Comparison of ENCODE assay signal across 8 cellular contexts in the genomic region with DNA sequence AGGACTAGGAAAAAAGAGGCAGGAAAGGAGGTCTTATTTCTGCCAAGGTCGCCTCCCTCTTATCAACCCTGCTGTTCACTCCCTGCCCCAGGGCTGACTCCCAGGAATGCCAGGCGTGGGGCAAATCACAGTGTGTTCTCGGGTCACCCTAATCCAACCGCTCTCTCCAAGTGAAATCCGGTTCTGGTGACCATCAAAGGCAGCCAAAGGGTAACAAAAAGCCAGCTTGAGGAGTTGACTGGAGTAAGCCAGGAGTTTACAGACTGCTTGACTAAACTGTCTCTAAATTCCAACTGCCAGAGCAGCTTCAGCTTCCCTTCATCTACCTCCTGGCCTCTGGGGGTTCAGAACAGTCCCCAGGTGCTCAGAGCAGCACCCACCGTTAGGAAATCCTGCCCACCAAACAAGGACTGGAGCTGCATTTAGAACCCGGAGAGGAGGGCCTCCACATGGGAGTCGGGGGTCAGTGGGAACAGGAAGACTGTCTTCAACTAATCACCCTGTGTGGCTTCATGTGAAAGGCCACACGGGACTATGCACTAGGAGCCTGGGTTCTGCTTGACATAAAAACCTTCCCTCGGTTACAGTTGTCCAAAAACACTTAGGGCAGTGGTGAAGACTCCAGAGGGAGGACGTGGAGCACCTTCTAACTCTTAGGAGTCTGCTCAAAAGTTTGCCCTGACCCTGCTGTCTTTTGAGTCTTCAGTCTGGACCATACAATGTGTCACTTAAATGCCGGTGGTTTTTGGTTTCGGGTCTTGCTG. TPM values are rescaled to one million over a fixed set of nuclear protein-coding genes. Genes with fewer than 3 reads are reported as not detected.
DNase-seq lines count a peak whose midpoint lies in the region; ATAC-seq lines count a peak whose summit lies in the region.

No MANE protein-coding gene starts in this region.

- H3K4ac ChIP-seq in neuronal stem cell (ENCODE audit: low read length): no peak overlapping the region

- no peaks in the 10 kb centered on the region for H3K27me3 Mint-ChIP-seq in CD4-positive, alpha-beta memory T cell

- H2BK5ac ChIP-seq in neuronal stem cell (ENCODE audit: low read length): no peak overlapping the region

- H2BK15ac ChIP-seq in neuronal stem cell (ENCODE audit: low read length): no peak overlapping the region

- CTCF ChIA-PET in CD4-positive, alpha-beta memory T cell (lab: Charles Lee; ENCODE audit: partially characterized antibody): interaction anchor here (0.9 to 1.5 kb wide), 2 partner anchors 23 to 33 kb away, joined by 3 to 5 read pairs; no protein-coding TSS in a partner anchor

- peak overlapping the region; percentile 78 to 97 (median 92) for H3K27ac Mint-ChIP-seq in CD4-positive, alpha-beta memory T cell

- H4K91ac ChIP-seq in neuronal stem cell (ENCODE audit: low read depth, low read length, poor library complexity): no peak overlapping the region

- H4K8ac ChIP-seq in neuronal stem cell (ENCODE audit: low read depth, low read length): no peak overlapping the region

- H3K23ac ChIP-seq in neuronal stem cell (ENCODE audit: low read depth, low read length, poor library complexity): no peak overlapping the region

- no CpG with 5 or more reads among the region's 13 CpGs for WGBS in neuronal stem cell (ENCODE audit: extremely low coverage in 2 of 2, insufficient read length in 2 of 2, insufficient replicate concordance in 1 of 2), 2 donors

- no peaks in the 10 kb centered on the region for H3K79me1 ChIP-seq in neuronal stem cell (ENCODE audit: low read depth, low read length)

- peak overlapping the region; percentile 94 for H2AFZ ChIP-seq in neuronal stem cell (ENCODE audit: low read length)

- H3K18ac ChIP-seq in neuronal stem cell (ENCODE audit: low read length): no peak overlapping the region

- intact Hi-C loops in CD4-positive, alpha-beta memory T cell (cut with micrococcal nuclease): no loop called here

- H3K36me3 Mint-ChIP-seq in CD4-positive, alpha-beta memory T cell: peaks cover 0 to 28% of the 10 kb centered on the region in 2 donors

- no peak overlapping the region for H3K9ac ChIP-seq in neuronal stem cell (ENCODE audit: low read depth, low read length, poor library complexity)

- POLR2A ChIA-PET in CD4-positive, alpha-beta memory T cell (lab: Charles Lee; ENCODE audit: partially characterized antibody): no interaction called here

- H3K4me1 Mint-ChIP-seq in CD4-positive, alpha-beta memory T cell: peaks cover 16 to 62% (median 38%) of the 10 kb centered on the region in 4 donors

- H3K4me2 ChIP-seq in neuronal stem cell (ENCODE audit: insufficient read depth, low read length, poor library complexity, severe bottlenecking): no peak overlapping the region

- H3K9me3 ChIP-seq in CD4-positive, alpha-beta memory T cell (ENCODE audit: control insufficient read depth in 1 of 2, low read length in 2 of 2): no peaks in the 10 kb centered on the region
- no peaks in the 10 kb centered on the region for H3K9me3 ChIP-seq in neuronal stem cell (replicated peaks in 1 of 2; ENCODE audit: control insufficient read depth in 2 of 2, insufficient read depth in 1 of 2, low read depth in 1 of 2, low read length in 2 of 2)

- no peak overlapping the region for H3K14ac ChIP-seq in neuronal stem cell (ENCODE audit: low read length)

- DNase-seq in CD4-positive, alpha-beta memory T cell: no peak
- DNase-seq in M059J (ENCODE audit: low read depth): peak; percentile 65
- no peak for DNase-seq in neuronal stem cell (ENCODE audit: low spot score)
- no peak for DNase-seq in NCI-H128 (lab: John Stamatoyannopoulos, UW; ENCODE audit: unreplicated experiment)

- no peak overlapping the region for H2AK5ac ChIP-seq in neuronal stem cell (ENCODE audit: low read depth, low read length)

- H3K27me3 ChIP-seq in CD4-positive, alpha-beta memory T cell (ENCODE audit: insufficient read depth, low read length): no peaks in the 10 kb centered on the region
- H3K27me3 ChIP-seq in neuronal stem cell (ENCODE audit: control insufficient read depth in 3 of 3, insufficient read depth in 3 of 3, low read depth in 1 of 3, low read length in 3 of 3): no peaks in the 10 kb centered on the region

- no peaks in the 10 kb centered on the region for H3K9me3 Mint-ChIP-seq in CD4-positive, alpha-beta memory T cell

- peak overlapping the region; percentile 86 to 94 (median 92) for H3K4me3 Mint-ChIP-seq in CD4-positive, alpha-beta memory T cell

- peaks cover 37% of the 10 kb centered on the region for H3K4me1 ChIP-seq in CD4-positive, alpha-beta memory T cell (ENCODE audit: insufficient read depth, low read length)
- H3K4me1 ChIP-seq in neuronal stem cell (ENCODE audit: control insufficient read depth in 2 of 2, insufficient read depth in 1 of 2, low read depth in 1 of 2, low read length in 2 of 2): peaks cover 3 to 6% of the 10 kb centered on the region in 2 donors

- H2BK120ac ChIP-seq in neuronal stem cell (ENCODE audit: low read depth, low read length): no peak overlapping the region

- no peak overlapping the region for H3K4me3 ChIP-seq in CD4-positive, alpha-beta memory T cell (ENCODE audit: low read length in 2 of 2)
- no peak overlapping the region for H3K4me3 ChIP-seq in neuronal stem cell (ENCODE audit: low read length in 2 of 2)

- no peaks in the 10 kb centered on the region for H3K36me3 ChIP-seq in CD4-positive, alpha-beta memory T cell (ENCODE audit: insufficient read depth, low read length)
- H3K36me3 ChIP-seq in neuronal stem cell (replicated peaks in 1 of 2; ENCODE audit: control insufficient read depth in 2 of 2, insufficient read depth in 2 of 2, low read length in 2 of 2): no peaks in the 10 kb centered on the region

- H2BK12ac ChIP-seq in neuronal stem cell (ENCODE audit: low read length): no peak overlapping the region

- ATAC-seq in HG03439 (IDR thresholded peaks at IDR 0.05; ENCODE audit: unreplicated experiment) (no peak), HG03520 (IDR thresholded peaks at IDR 0.05; ENCODE audit: unreplicated experiment) (no peak), GM18867 (IDR thresholded peaks at IDR 0.05; ENCODE audit: unreplicated experiment) (no peak)

- peak overlapping the region; percentile 55 for H3K27ac ChIP-seq in CD4-positive, alpha-beta memory T cell (ENCODE audit: low read depth, low read length)
- peak overlapping the region; percentile 88 for H3K27ac ChIP-seq in cingulate gyrus (ENCODE audit: low read depth, low read length)
- no peak overlapping the region for H3K27ac ChIP-seq in neuronal stem cell (replicated peaks; ENCODE audit: low read length)

RNA-seq across cellular contexts. Expression of a gene that starts 1.2 kb away (rescaled TPM):
- total RNA-seq in CD4-positive, alpha-beta memory T cell: 10 to 100 TPM; 44.5 to 44.8 TPM
- 10 to 100 TPM in 1 of 2 donors, 1 to 10 TPM in 1; 8.6 to 24.9 TPM for polyA plus RNA-seq in CD4-positive, alpha-beta memory T cell
- 9.1 and 13.0 TPM in 2 replicates for total RNA-seq in M059J (2014; rRNA removed; shearing (Covaris generic))
- polyA plus RNA-seq in neuronal stem cell (2013, experiment 1 of 2): 12.6 TPM
- 12.6 TPM for polyA plus RNA-seq in neuronal stem cell (2013, experiment 2 of 2)

RNA-seq across cellular contexts. Expression of a gene that starts 24.2 kb away (rescaled TPM):
- 10 to 100 TPM; 39.1 to 43.8 TPM for total RNA-seq in CD4-positive, alpha-beta memory T cell
- polyA plus RNA-seq in CD4-positive, alpha-beta memory T cell: 10 to 100 TPM; 25.1 to 29.2 TPM
- total RNA-seq in M059J (2014; rRNA removed; shearing (Covaris generic)): 199 and 365 TPM in 2 replicates
- polyA plus RNA-seq in neuronal stem cell (2013, experiment 1 of 2): 56.7 TPM
- 57.6 TPM for polyA plus RNA-seq in neuronal stem cell (2013, experiment 2 of 2)
